In the genomic region with DNA sequence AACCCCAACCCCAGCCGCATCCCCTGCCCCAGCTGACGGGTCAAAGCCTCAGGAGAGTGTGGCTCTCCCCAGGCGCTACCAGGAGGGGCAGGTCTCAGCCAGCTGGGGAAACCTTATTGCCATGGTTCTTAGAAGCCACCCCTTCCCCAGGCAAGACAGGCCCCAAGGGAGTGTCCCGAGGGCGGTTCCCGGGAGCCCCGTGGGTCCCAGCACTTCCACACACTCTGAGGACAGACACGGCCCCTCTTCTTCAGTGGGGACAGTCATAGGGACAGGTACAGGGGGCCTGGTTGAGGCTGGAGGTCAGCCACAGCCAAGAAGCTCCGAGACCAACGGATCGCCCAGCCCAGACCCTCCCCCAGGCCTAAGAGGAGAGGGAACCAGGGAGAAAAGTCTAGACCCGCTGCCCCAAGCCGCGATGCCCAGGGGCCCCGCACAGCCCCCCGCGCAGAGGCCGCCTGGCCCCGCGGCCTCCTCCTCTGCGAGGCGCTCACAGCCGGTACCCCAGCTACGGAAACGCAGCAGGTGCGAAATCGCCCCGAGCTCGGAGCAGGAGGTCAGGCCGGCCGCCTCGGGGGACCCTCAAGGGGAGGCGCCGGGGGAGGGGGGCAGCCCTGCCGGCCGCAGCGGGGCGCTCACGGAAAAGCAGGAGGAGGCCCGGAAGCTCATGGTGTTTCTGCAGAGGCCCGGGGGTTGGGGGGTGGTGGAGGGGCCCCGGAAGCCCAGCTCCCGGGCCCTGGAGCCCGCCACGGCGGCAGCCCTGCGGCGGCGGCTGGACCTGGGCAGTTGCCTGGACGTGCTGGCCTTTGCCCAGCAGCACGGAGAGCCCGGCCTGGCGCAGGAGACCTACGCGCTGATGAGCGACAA, we compare ENCODE assay signal across 11 cellular contexts. TPM values are rescaled to one million over a fixed set of nuclear protein-coding genes. Genes with fewer than 3 reads are reported as not detected.
A peak's percentile ranks its signal among the peaks of the same experiment; 100 is the strongest.
DNase-seq lines count a peak whose midpoint lies in the region; ATAC-seq, FAIRE-seq and TF ChIP-seq lines count a peak whose summit lies in the region.
"Had no signal": no experiment of that assay in that cellular context is flagged by ENCODE, and none has a peak within 500 bp of the region (broad histone marks: within the 10 kb centered on the region; RNA-seq: fewer than 3 reads in every experiment).

No MANE protein-coding gene starts in this region.

- POLR2A ChIA-PET in activated CD4-positive, alpha-beta T cell treated with anti-CD3 and anti-CD28 coated beads for 36 hours (lab: Charles Lee): interaction anchor here (0.5 to 0.9 kb wide), 3 partner anchors 23 to 120 kb away, joined by 3 to 5 read pairs (median 3); a partner anchor contains a TSS
- POLR2A ChIA-PET in Caco-2 (lab: Charles Lee): interaction anchor here (0.9 kb wide), 1 partner anchor 16 kb away, joined by 4 read pairs; no protein-coding TSS in a partner anchor

- peaks cover 39% of the 10 kb centered on the region for H3K4me1 ChIP-seq in effector memory CD4-positive, alpha-beta T cell (ENCODE audit: control insufficient read depth, insufficient read depth, low read length, poor library complexity, severe bottlenecking)
- no peaks in the 10 kb centered on the region for H3K4me1 ChIP-seq in Caco-2
- H3K4me1 ChIP-seq: SJSA1 had no signal

- BruUV-seq in Caco-2 (replicated peaks; lab: Mats Ljungman, UMichigan): no TSS peak

- TF ChIP-seq CTCF in nephron progenitor cell (IDR thresholded peaks at IDR 0.05) (no peak), Caco-2 (IDR thresholded peaks at IDR 0.05; ENCODE audit: insufficient read depth in 1 of 2, low read depth in 1 of 2, low read length in 1 of 2, severe bottlenecking in 1 of 2, unreplicated experiment in 1 of 2) (no peak)

- peak overlapping the region; percentile 67 for H3K4me3 Mint-ChIP-seq in activated CD4-positive, alpha-beta T cell treated with anti-CD3 and anti-CD28 coated beads for 36 hours
- H3K4me3 Mint-ChIP-seq in nephron progenitor cell (no peak overlapping the region), Caco-2 (ENCODE audit: unreplicated experiment) (no peak overlapping the region)

- peak overlapping the region; percentile 81 for H3K27ac Mint-ChIP-seq in activated CD4-positive, alpha-beta T cell treated with anti-CD3 and anti-CD28 coated beads for 36 hours
- H3K27ac Mint-ChIP-seq in nephron progenitor cell: no peak overlapping the region
- H3K27ac Mint-ChIP-seq in Caco-2 (ENCODE audit: unreplicated experiment): no peak overlapping the region

- H3K9me3 Mint-ChIP-seq in activated CD4-positive, alpha-beta T cell treated with anti-CD3 and anti-CD28 coated beads for 36 hours (ENCODE audit: low read depth): no peaks in the 10 kb centered on the region
- no peaks in the 10 kb centered on the region for H3K9me3 Mint-ChIP-seq in nephron progenitor cell
- no peaks in the 10 kb centered on the region for H3K9me3 Mint-ChIP-seq in Caco-2 (ENCODE audit: unreplicated experiment)

- H3K9me3 ChIP-seq in effector memory CD4-positive, alpha-beta T cell (ENCODE audit: control insufficient read depth, low read length): no peaks in the 10 kb centered on the region
- H3K9me3 ChIP-seq in Caco-2: no peaks in the 10 kb centered on the region
- H3K9me3 ChIP-seq: SJSA1 had no signal

- H3K4me3 ChIP-seq in effector memory CD4-positive, alpha-beta T cell (ENCODE audit: insufficient read depth, low read depth, low read length, poor library complexity, severe bottlenecking): peak overlapping the region; percentile 79
- H3K4me3 ChIP-seq in Caco-2 (ENCODE audit: low read depth, low read length): no peak overlapping the region
- H3K4me3 ChIP-seq: SJSA1 had no signal

- peak; percentile 89 for FAIRE-seq in GM12891 (lab: Jason Lieb, UNC)

- H3K27ac ChIP-seq in effector memory CD4-positive, alpha-beta T cell (ENCODE audit: insufficient read depth, low read length, poor library complexity, severe bottlenecking): peak overlapping the region; percentile 73
- H3K27ac ChIP-seq: parathyroid adenoma, SJSA1 had no signal

- CTCF ChIA-PET in activated CD4-positive, alpha-beta T cell treated with anti-CD3 and anti-CD28 coated beads for 36 hours (lab: Charles Lee): interaction anchor here (0.6 to 4.0 kb wide), 10 partner anchors 9 to 119 kb away, joined by 3 to 29 read pairs (median 3); a partner anchor contains a TSS
- CTCF ChIA-PET in Caco-2 (lab: Charles Lee): interaction anchor here (0.8 kb wide), 2 partner anchors 15 to 227 kb away, joined by 3 to 5 read pairs; no protein-coding TSS in a partner anchor

- intact Hi-C loops in activated CD4-positive, alpha-beta T cell treated with anti-CD3 and anti-CD28 coated beads for 36 hours (cut with DNase I, micrococcal nuclease): no loop called here
- intact Hi-C loops in Caco-2 (cut with micrococcal nuclease; ENCODE audit: unreplicated experiment): no loop called here

- DNase-seq in GM12891 (ENCODE audit: insufficient read length, low spot score) (peak; percentile 81), nephron progenitor cell (no peak), DMS153 (lab: John Stamatoyannopoulos, UW) (no peak), Caco-2 (no peak)
- peak; percentile 73 for DNase-seq in activated CD4-positive, alpha-beta T cell treated with anti-CD3 and anti-CD28 coated beads for 36 hours
- peak in 1 of 3 donors; percentile 51 for DNase-seq in effector memory CD4-positive, alpha-beta T cell
- peak; percentile 44 for DNase-seq in stimulated activated CD4-positive, alpha-beta T cell treated with anti-CD3 and anti-CD28 coated beads, Interleukin-2, amount 100 ng/mL, for 4 hours (ENCODE audit: low read depth)

- H3K36me3 ChIP-seq in effector memory CD4-positive, alpha-beta T cell (ENCODE audit: control insufficient read depth, insufficient read depth, low read length): no peaks in the 10 kb centered on the region
- no peaks in the 10 kb centered on the region for H3K36me3 ChIP-seq in Caco-2 (ENCODE audit: control insufficient read depth, insufficient read depth, low read length)
- H3K36me3 ChIP-seq: SJSA1 had no signal

- H3K4me1 Mint-ChIP-seq in activated CD4-positive, alpha-beta T cell treated with anti-CD3 and anti-CD28 coated beads for 36 hours: peaks cover 36% of the 10 kb centered on the region
- peaks cover 18% of the 10 kb centered on the region for H3K4me1 Mint-ChIP-seq in nephron progenitor cell
- H3K4me1 Mint-ChIP-seq in Caco-2 (ENCODE audit: low read depth, unreplicated experiment): peaks cover 6% of the 10 kb centered on the region

- TF ChIP-seq POLR2A in GM12891 (IDR thresholded peaks at IDR 0.05; ENCODE audit: low read depth, low read length): peak; percentile 45; the same call in 1 of the 2 replicates

- no peaks in the 10 kb centered on the region for H3K27me3 Mint-ChIP-seq in activated CD4-positive, alpha-beta T cell treated with anti-CD3 and anti-CD28 coated beads for 36 hours
- H3K27me3 Mint-ChIP-seq in nephron progenitor cell (ENCODE audit: low read depth, poor library complexity) (peaks cover 18% of the 10 kb centered on the region), Caco-2 (ENCODE audit: insufficient read depth, unreplicated experiment) (no peaks in the 10 kb centered on the region)

- H3K27me3 ChIP-seq in effector memory CD4-positive, alpha-beta T cell (replicated peaks; ENCODE audit: control insufficient read depth, insufficient read depth, low read length, poor library complexity, severe bottlenecking): no peaks in the 10 kb centered on the region
- no peaks in the 10 kb centered on the region for H3K27me3 ChIP-seq in Caco-2 (replicated peaks; ENCODE audit: control insufficient read depth, insufficient read depth, low read length)
- H3K27me3 ChIP-seq: SJSA1 had no signal

- H3K36me3 Mint-ChIP-seq in activated CD4-positive, alpha-beta T cell treated with anti-CD3 and anti-CD28 coated beads for 36 hours (ENCODE audit: low read depth): peaks cover 3% of the 10 kb centered on the region
- no peaks in the 10 kb centered on the region for H3K36me3 Mint-ChIP-seq in nephron progenitor cell (ENCODE audit: low read depth)
- peaks cover 6% of the 10 kb centered on the region for H3K36me3 Mint-ChIP-seq in Caco-2 (ENCODE audit: insufficient read depth, unreplicated experiment)

- peak; percentile 34 for ATAC-seq in activated CD4-positive, alpha-beta T cell treated with anti-CD3 and anti-CD28 coated beads for 36 hours
- no peak for ATAC-seq in HG03378 (IDR thresholded peaks at IDR 0.05; ENCODE audit: unreplicated experiment)

TF ChIP-seq in GM12891, 5 proteins besides CTCF, POLR2A, EP300 and RAD21:
- TF ChIP-seq POU2F2 (IDR thresholded peaks at IDR 0.05; ENCODE audit: low read depth, low read length) (no peak), PAX5 (IDR thresholded peaks at IDR 0.05; ENCODE audit: insufficient read depth, low read length, severe bottlenecking) (no peak), TAF1 (IDR thresholded peaks at IDR 0.05; ENCODE audit: low read depth, low read length) (no peak), POLR2AphosphoS5 (IDR thresholded peaks at IDR 0.05; ENCODE audit: low read depth, low read length) (no peak), SPI1 (IDR thresholded peaks at IDR 0.05; ENCODE audit: low read depth, low read length) (no peak)

RNA-seq across cellular contexts. Expression of a gene that starts 2.6 kb away (rescaled TPM):
- polyA plus RNA-seq in GM12891 (2012; ENCODE audit: low read depth, missing spikeins): 2.6 TPM
- 1 to 10 TPM; 5.7 to 6.4 TPM for total RNA-seq in activated CD4-positive, alpha-beta T cell treated with anti-CD3 and anti-CD28 coated beads for 36 hours
- 1.1 and 2.0 TPM in 2 replicates for total RNA-seq in Caco-2 (2022)
- total RNA-seq: dermis microvascular lymphatic vessel endothelial cell had no signal

RNA-seq across cellular contexts. Expression of a gene that starts 14.4 kb away (rescaled TPM):
- polyA plus RNA-seq in GM12891 (2012; ENCODE audit: low read depth, missing spikeins): 1.9 TPM
- total RNA-seq in activated CD4-positive, alpha-beta T cell treated with anti-CD3 and anti-CD28 coated beads for 36 hours: 1 to 10 TPM; 3.8 TPM
- not detected in 2 replicates for total RNA-seq in Caco-2 (2022)
- total RNA-seq: dermis microvascular lymphatic vessel endothelial cell, SJSA1 had no signal

RNA-seq across cellular contexts. Expression of a gene that starts 18.5 kb away (rescaled TPM):
- 14.0 TPM for polyA plus RNA-seq in GM12891 (2012; ENCODE audit: low read depth, missing spikeins)
- 10 to 100 TPM; 26.9 to 44.3 TPM for total RNA-seq in activated CD4-positive, alpha-beta T cell treated with anti-CD3 and anti-CD28 coated beads for 36 hours
- total RNA-seq in Caco-2 (2022): 3.7 and 3.9 TPM in 2 replicates

RNA-seq across cellular contexts. Expression of a gene that starts 22.9 kb away (rescaled TPM):
- 4.2 TPM for polyA plus RNA-seq in GM12891 (2012; ENCODE audit: low read depth, missing spikeins)
- 1 to 10 TPM; 2.4 to 5.6 TPM for total RNA-seq in activated CD4-positive, alpha-beta T cell treated with anti-CD3 and anti-CD28 coated beads for 36 hours
- total RNA-seq in Caco-2 (2022): 3.0 and 6.5 TPM in 2 replicates

RNA-seq across cellular contexts. Expression of a gene that starts 29.9 kb away (rescaled TPM):
- 49.4 TPM for polyA plus RNA-seq in GM12891 (2012; ENCODE audit: low read depth, missing spikeins)
- 10 to 100 TPM; 42.5 to 51.4 TPM for total RNA-seq in activated CD4-positive, alpha-beta T cell treated with anti-CD3 and anti-CD28 coated beads for 36 hours
- 19.8 and 24.6 TPM in 2 replicates for total RNA-seq in Caco-2 (2022)

Comparison
In these comparisons a context has a peak if more than half of its experiments do, and no peak if none do; other contexts are left out.
1. DNase-seq: peak in GM12891 (single experiment), activated CD4-positive, alpha-beta T cell treated with anti-CD3 and anti-CD28 coated beads for 36 hours (single experiment) and stimulated activated CD4-positive, alpha-beta T cell treated with anti-CD3 and anti-CD28 coated beads, Interleukin-2, amount 100 ng/mL, for 4 hours (single experiment); none in nephron progenitor cell (single experiment), DMS153 (single experiment) and Caco-2 (0 of 2).